In genomic region chr15:25848325-25848724, GRCh38 we compare ENCODE assay signal across 21 cellular contexts. TPM values are rescaled to one million over a fixed set of nuclear protein-coding genes. Genes with fewer than 3 reads are reported as not detected.
DNase-seq lines count a peak whose midpoint lies in the region; ATAC-seq, FAIRE-seq and TF ChIP-seq lines count a peak whose summit lies in the region.
"Had no signal": no experiment of that assay in that cellular context is flagged by ENCODE, and none has a peak within 500 bp of the region (broad histone marks: within the 10 kb centered on the region; RNA-seq: fewer than 3 reads in every experiment).

No MANE protein-coding gene starts in this region.

- FAIRE-seq in D721Med (lab: Jason Lieb, UNC): no peak
- FAIRE-seq: TTC549 had no signal

- H3K9me3 ChIP-seq in BLaER1 treated with 17β-estradiol and CSF1 and Interleukin-3, amounts not matched to agents 10 nM and 100 nM (replicated peaks in 1 of 11): no peaks in the 10 kb centered on the region
- no peaks in the 10 kb centered on the region for H3K9me3 ChIP-seq in CD8-positive, alpha-beta memory T cell (ENCODE audit: low read length)
- H3K9me3 ChIP-seq in naive thymus-derived CD4-positive, alpha-beta T cell (ENCODE audit: control insufficient read depth in 2 of 3, low read length in 3 of 3): no peaks in the 10 kb centered on the region
- H3K9me3 ChIP-seq: left ventricle myocardium inferior had no signal

- H3K4me3 Mint-ChIP-seq in CD8-positive, alpha-beta memory T cell: peak overlapping the region in 1 of 7 donors; percentile 41
- no peak overlapping the region for H3K4me3 Mint-ChIP-seq in activated naive CD8-positive, alpha-beta T cell treated with anti-CD3 and anti-CD28 coated beads, Interleukin-2, amount 10 ng/mL, durations not matched to agents 7 days and 5 days
- H3K4me3 Mint-ChIP-seq in naive thymus-derived CD4-positive, alpha-beta T cell: peak overlapping the region in 8 of 10 donors; percentile 6 to 97 (median 78)

- H3K4me1 ChIP-seq in BLaER1 treated with 17β-estradiol and CSF1 and Interleukin-3, amounts not matched to agents 10 nM and 100 nM: peaks cover 48 to 98% (median 86%) of the 10 kb centered on the region in 10 experiments
- peaks cover 83% of the 10 kb centered on the region for H3K4me1 ChIP-seq in CD8-positive, alpha-beta memory T cell (ENCODE audit: insufficient read depth, low read length)
- H3K4me1 ChIP-seq in naive thymus-derived CD4-positive, alpha-beta T cell (ENCODE audit: control insufficient read depth in 2 of 2, insufficient read depth in 2 of 2, low read length in 2 of 2): peaks cover 29 to 76% of the 10 kb centered on the region in 2 donors

- no peak for ATAC-seq in activated naive CD8-positive, alpha-beta T cell treated with anti-CD3 and anti-CD28 coated beads, Interleukin-2, amount 10 ng/mL, durations not matched to agents 7 days and 5 days (ENCODE audit: low read depth)
- ATAC-seq in naive thymus-derived CD4-positive, alpha-beta T cell: no peak

- POLR2A ChIA-PET in CD8-positive, alpha-beta memory T cell (lab: Charles Lee): interaction anchor here (1.0 to 2.0 kb wide), 2 partner anchors 11 to 13 kb away, joined by 4 to 11 read pairs; no protein-coding TSS in a partner anchor
- POLR2A ChIA-PET in activated naive CD8-positive, alpha-beta T cell treated with anti-CD3 and anti-CD28 coated beads, Interleukin-2, amount 10 ng/mL, durations not matched to agents 7 days and 5 days (lab: Charles Lee): interaction anchor here (5.9 kb wide), 1 partner anchor 13 kb away, joined by 79 read pairs; the partner anchor contains the start of gene ATP10A
- POLR2A ChIA-PET in naive thymus-derived CD4-positive, alpha-beta T cell (lab: Charles Lee): interaction anchor here (1.0 to 13.6 kb wide), 7 partner anchors 9 to 70 kb away, joined by 3 to 257 read pairs (median 7); partner anchors contain the start of gene ATP10A

- H4K20me1 ChIP-seq in BLaER1 treated with 17β-estradiol and CSF1 and Interleukin-3, amounts not matched to agents 10 nM and 100 nM: peaks cover 0 to 45% (median 3%) of the 10 kb centered on the region in 11 experiments; a peak in 8 of 22 replicates

- intact Hi-C loops in naive thymus-derived CD4-positive, alpha-beta T cell (cut with micrococcal nuclease): no loop called here

- no peak for DNase-seq in CD8-positive, alpha-beta memory T cell
- no peak for DNase-seq in activated naive CD8-positive, alpha-beta T cell treated with anti-CD3 and anti-CD28 coated beads, Interleukin-2, amount 10 ng/mL, durations not matched to agents 7 days and 5 days
- no peak for DNase-seq in naive thymus-derived CD4-positive, alpha-beta T cell
- no peak for DNase-seq in D721Med (ENCODE audit: insufficient read length, low spot score)
- DNase-seq in NCI-H82 (lab: John Stamatoyannopoulos, UW): no peak
- no peak for DNase-seq in SKM-1 treated with dmso at 0.1 percent for 144 hours (lab: John Stamatoyannopoulos, UW; ENCODE audit: unreplicated experiment)
- DNase-seq in NCI-H345 treated with DMSO at 0.1 percent for 48 hours (lab: John Stamatoyannopoulos, UW; ENCODE audit: unreplicated experiment): no peak
- DNase-seq: activated effector memory CD4-positive, alpha-beta T cell treated with anti-CD3 and anti-CD28 coated beads, Interleukin-2, amount 50 U/mL, for 16 hours; brain microvascular endothelial cell; C1 segment of cervical spinal cord; DMS79; left ventricle myocardium inferior; NCI-H1092; NCI-H2081 treated with DMSO at 0.1 percent for 48 hours; NCI-H524 had no signal

- H3K27me3 Mint-ChIP-seq in CD8-positive, alpha-beta memory T cell: peaks cover 0 to 2% of the 10 kb centered on the region in 2 donors
- H3K27me3 Mint-ChIP-seq in activated naive CD8-positive, alpha-beta T cell treated with anti-CD3 and anti-CD28 coated beads, Interleukin-2, amount 10 ng/mL, durations not matched to agents 7 days and 5 days: no peaks in the 10 kb centered on the region
- no peaks in the 10 kb centered on the region for H3K27me3 Mint-ChIP-seq in naive thymus-derived CD4-positive, alpha-beta T cell

- H3K4me3 ChIP-seq in BLaER1 treated with 17β-estradiol and CSF1 and Interleukin-3, amounts not matched to agents 10 nM and 100 nM: no peak overlapping the region
- H3K4me3 ChIP-seq in CD8-positive, alpha-beta memory T cell (ENCODE audit: low read length): no peak overlapping the region
- H3K4me3 ChIP-seq in naive thymus-derived CD4-positive, alpha-beta T cell (ENCODE audit: low read length): no peak overlapping the region
- H3K4me3 ChIP-seq: SK-N-MC had no signal

- no peak for TF ChIP-seq CTCF in D721Med (IDR thresholded peaks at IDR 0.05; ENCODE audit: insufficient read depth, missing control alignments)

- H3K4me1 Mint-ChIP-seq in CD8-positive, alpha-beta memory T cell: peaks cover 74 to 88% (median 82%) of the 10 kb centered on the region in 3 donors
- H3K4me1 Mint-ChIP-seq in activated naive CD8-positive, alpha-beta T cell treated with anti-CD3 and anti-CD28 coated beads, Interleukin-2, amount 10 ng/mL, durations not matched to agents 7 days and 5 days: peaks cover 76% of the 10 kb centered on the region
- peaks cover 61 to 98% (median 89%) of the 10 kb centered on the region in 7 donors for H3K4me1 Mint-ChIP-seq in naive thymus-derived CD4-positive, alpha-beta T cell

- H3K4me2 ChIP-seq in BLaER1 treated with 17β-estradiol and CSF1 and Interleukin-3, amounts not matched to agents 10 nM and 100 nM: peak overlapping the region in 10 of 11 experiments; percentile 76 to 99 (median 87); a peak in 18 of 22 replicates
- H3K4me2 ChIP-seq: KMS-11 had no signal

- no peak overlapping the region for H3K27ac ChIP-seq in BLaER1 treated with 17β-estradiol and CSF1 and Interleukin-3, amounts not matched to agents 10 nM and 100 nM
- no peak overlapping the region for H3K27ac ChIP-seq in CD8-positive, alpha-beta memory T cell (ENCODE audit: low read depth, low read length)
- H3K27ac ChIP-seq in naive thymus-derived CD4-positive, alpha-beta T cell (ENCODE audit: low read depth, low read length): peak overlapping the region; percentile 73
- H3K27ac ChIP-seq: brain microvascular endothelial cell, KMS-11, SK-N-MC had no signal

- peak overlapping the region in 5 of 8 donors; percentile 35 to 95 (median 81) for H3K27ac Mint-ChIP-seq in CD8-positive, alpha-beta memory T cell
- H3K27ac Mint-ChIP-seq in activated naive CD8-positive, alpha-beta T cell treated with anti-CD3 and anti-CD28 coated beads, Interleukin-2, amount 10 ng/mL, durations not matched to agents 7 days and 5 days: peak overlapping the region; percentile 22
- H3K27ac Mint-ChIP-seq in naive thymus-derived CD4-positive, alpha-beta T cell: peak overlapping the region in 8 of 9 donors; percentile 80 to 99 (median 95)

- H3K27me3 ChIP-seq in BLaER1 treated with 17β-estradiol and CSF1 and Interleukin-3, amounts not matched to agents 10 nM and 100 nM: 0 out of 22 replicates have a peak, but pooled peaks cover 0 to 7% (median 0%) of the 10 kb centered on the region in 11 experiments
- H3K27me3 ChIP-seq in CD8-positive, alpha-beta memory T cell (ENCODE audit: insufficient read depth, low read length, poor library complexity, severe bottlenecking): no peaks in the 10 kb centered on the region
- no peaks in the 10 kb centered on the region for H3K27me3 ChIP-seq in naive thymus-derived CD4-positive, alpha-beta T cell (ENCODE audit: control insufficient read depth in 2 of 2, insufficient read depth in 2 of 2, low read length in 2 of 2)
- H3K27me3 ChIP-seq: brain microvascular endothelial cell had no signal

- H3K9ac ChIP-seq in BLaER1 treated with 17β-estradiol and CSF1 and Interleukin-3, amounts not matched to agents 10 nM and 100 nM: no peak overlapping the region
- H3K9ac ChIP-seq: KMS-11 had no signal

- no peaks in the 10 kb centered on the region for H3K36me3 ChIP-seq in BLaER1 treated with 17β-estradiol and CSF1 and Interleukin-3, amounts not matched to agents 10 nM and 100 nM
- H3K36me3 ChIP-seq in CD8-positive, alpha-beta memory T cell (ENCODE audit: insufficient read depth, low read length): no peaks in the 10 kb centered on the region
- no peaks in the 10 kb centered on the region for H3K36me3 ChIP-seq in naive thymus-derived CD4-positive, alpha-beta T cell (ENCODE audit: control insufficient read depth in 2 of 3, insufficient read depth in 3 of 3, low read length in 3 of 3)
- H3K36me3 ChIP-seq: brain microvascular endothelial cell, left ventricle myocardium inferior had no signal

- CTCF ChIA-PET in CD8-positive, alpha-beta memory T cell (lab: Charles Lee): interaction anchor here (5.2 kb wide), 1 partner anchor 12 kb away, joined by 31 read pairs; no protein-coding TSS in a partner anchor
- CTCF ChIA-PET in naive thymus-derived CD4-positive, alpha-beta T cell (lab: Charles Lee): interaction anchor here (0.5 to 3.5 kb wide), 3 partner anchors 14 to 29 kb away, joined by 3 to 21 read pairs (median 3); no protein-coding TSS in a partner anchor

- H3K36me3 Mint-ChIP-seq in CD8-positive, alpha-beta memory T cell: peaks cover 0 to 6% (median 3%) of the 10 kb centered on the region in 3 donors
- peaks cover 31% of the 10 kb centered on the region for H3K36me3 Mint-ChIP-seq in activated naive CD8-positive, alpha-beta T cell treated with anti-CD3 and anti-CD28 coated beads, Interleukin-2, amount 10 ng/mL, durations not matched to agents 7 days and 5 days
- H3K36me3 Mint-ChIP-seq in naive thymus-derived CD4-positive, alpha-beta T cell: peaks cover 0 to 42% (median 4%) of the 10 kb centered on the region in 5 donors
- H3K36me3 Mint-ChIP-seq: type B pancreatic cell had no signal

- H3K9me3 Mint-ChIP-seq in CD8-positive, alpha-beta memory T cell: peaks cover 0 to 2% (median 0%) of the 10 kb centered on the region in 5 donors
- H3K9me3 Mint-ChIP-seq in activated naive CD8-positive, alpha-beta T cell treated with anti-CD3 and anti-CD28 coated beads, Interleukin-2, amount 10 ng/mL, durations not matched to agents 7 days and 5 days: no peaks in the 10 kb centered on the region
- H3K9me3 Mint-ChIP-seq in naive thymus-derived CD4-positive, alpha-beta T cell: no peaks in the 10 kb centered on the region
- H3K9me3 Mint-ChIP-seq: type B pancreatic cell had no signal

RNA-seq across cellular contexts. Expression of gene ATP10A, which starts 14.8 kb away (rescaled TPM):
- total RNA-seq in CD8-positive, alpha-beta memory T cell: 10 to 100 TPM; 24.0 to 28.9 TPM
- polyA plus RNA-seq in CD8-positive, alpha-beta memory T cell: 8.2 TPM
- 10 to 100 TPM; 57.9 to 60.3 TPM for total RNA-seq in activated naive CD8-positive, alpha-beta T cell treated with anti-CD3 and anti-CD28 coated beads, Interleukin-2, amount 10 ng/mL, durations not matched to agents 7 days and 5 days
- 10 to 100 TPM; 56.7 to 86.4 (median 71.2) TPM for total RNA-seq in naive thymus-derived CD4-positive, alpha-beta T cell
- 10 to 100 TPM in 1 of 2 donors, 1 to 10 TPM in 1; 7.2 to 18.5 TPM for polyA plus RNA-seq in naive thymus-derived CD4-positive, alpha-beta T cell
- total RNA-seq: dermis microvascular lymphatic vessel endothelial cell had no signal

Comparison
In these comparisons a context has a peak if more than half of its experiments do, and no peak if none do; other contexts are left out.
1. H3K27ac Mint-ChIP-seq: peak in every context shown above with its lines; median percentile 95 in naive thymus-derived CD4-positive, alpha-beta T cell; 81 in CD8-positive, alpha-beta memory T cell; 22 in activated naive CD8-positive, alpha-beta T cell treated with anti-CD3 and anti-CD28 coated beads, Interleukin-2, amount 10 ng/mL, durations not matched to agents 7 days and 5 days.